Comparison of ENCODE assay signal across 13 cellular contexts in genomic region chr17:8380049-8380448, GRCh38. TPM values are rescaled to one million over a fixed set of nuclear protein-coding genes. Genes with fewer than 3 reads are reported as not detected.
DNase-seq lines count a peak whose midpoint lies in the region; ATAC-seq and TF ChIP-seq lines count a peak whose summit lies in the region.
"Had no signal": no experiment of that assay in that cellular context is flagged by ENCODE, and none has a peak within 500 bp of the region (broad histone marks: within the 10 kb centered on the region; RNA-seq: fewer than 3 reads in every experiment).

No MANE protein-coding gene starts in this region.

- no peak overlapping the region for H3K18ac ChIP-seq in mesendoderm (ENCODE audit: low read length)

- no peak overlapping the region for H2BK5ac ChIP-seq in mesendoderm (ENCODE audit: low read length)

- peak overlapping the region; percentile 19 for H3K4me2 ChIP-seq in mesendoderm (ENCODE audit: low read length)

- CTCF ChIA-PET in HEK293 (lab: Yijun Ruan, JAX), result interaction anchor here (1.3 kb wide), 1 partner anchor 366 kb away, joined by 4 read pairs; no protein-coding TSS in a partner anchor
- CTCF ChIA-PET in activated CD8-positive, alpha-beta T cell treated with anti-CD3 and anti-CD28 coated beads for 36 hours (lab: Charles Lee), result no interaction called here

- no CpG with 5 or more reads among the region's 3 CpGs for WGBS in mesendoderm (ENCODE audit: extremely low coverage, insufficient coverage, low lambda C conversion rate)

- no peaks in the 10 kb centered on the region for H3K9me3 ChIP-seq in CD4-positive, CD25-positive, alpha-beta regulatory T cell (ENCODE audit: control insufficient read depth in 2 of 2, low read length in 2 of 2)
- no peaks in the 10 kb centered on the region for H3K9me3 ChIP-seq in HEK293 (ENCODE audit: control insufficient read depth, insufficient read depth, low read depth, low read length)

- H3K4me3 ChIP-seq in CD4-positive, CD25-positive, alpha-beta regulatory T cell (ENCODE audit: low read depth, low read length), result peak overlapping the region; percentile 42
- H3K4me3 ChIP-seq in HEK293 (ENCODE audit: low read depth, low read length) (no peak overlapping the region; the same call in 1 of the 2 replicates), mesendoderm (ENCODE audit: low read length) (no peak overlapping the region)

- peak overlapping the region; percentile 28 for H3K9ac ChIP-seq in mesendoderm (ENCODE audit: low read length)

- no peak overlapping the region for H3K23ac ChIP-seq in mesendoderm (ENCODE audit: low read length)

- intact Hi-C loops in activated CD8-positive, alpha-beta T cell treated with anti-CD3 and anti-CD28 coated beads for 36 hours (cut with micrococcal nuclease), result loop anchor here (10.0 kb wide), 1 partner anchor 365 kb away; the partner anchor contains the start of gene CCDC42

- TF ChIP-seq CTCF in HEK293 (tag by site-specific recombination; IDR thresholded peaks at IDR 0.05), result no peak
- no peak for TF ChIP-seq CTCF in activated CD8-positive, alpha-beta T cell treated with anti-CD3 and anti-CD28 coated beads for 36 hours (IDR thresholded peaks at IDR 0.05)

- peak overlapping the region; percentile 78 for H3K27ac ChIP-seq in CD4-positive, CD25-positive, alpha-beta regulatory T cell (ENCODE audit: insufficient read depth, low read length, poor library complexity, severe bottlenecking)
- H3K27ac ChIP-seq in HEK293 (ENCODE audit: extremely low read depth, low read depth, low read length) (peak overlapping the region; percentile 10; the same call in 1 of the 2 replicates), mesendoderm (ENCODE audit: low read depth, low read length) (no peak overlapping the region)

- H2BK120ac ChIP-seq in mesendoderm (ENCODE audit: low read depth, low read length), result no peak overlapping the region

- H3K4me1 Mint-ChIP-seq in CD4-positive, CD25-positive, alpha-beta regulatory T cell, result peaks cover 19 to 79% (median 42%) of the 10 kb centered on the region in 4 donors
- H3K4me1 Mint-ChIP-seq in activated CD8-positive, alpha-beta T cell treated with anti-CD3 and anti-CD28 coated beads for 36 hours (ENCODE audit: low read depth), result peaks cover 58% of the 10 kb centered on the region

- H3K27me3 Mint-ChIP-seq in CD4-positive, CD25-positive, alpha-beta regulatory T cell, result peaks cover 4% of the 10 kb centered on the region
- H3K27me3 Mint-ChIP-seq in activated CD8-positive, alpha-beta T cell treated with anti-CD3 and anti-CD28 coated beads for 36 hours, result no peaks in the 10 kb centered on the region
- H3K27me3 Mint-ChIP-seq: stimulated activated memory B cell treated with anti-CD40 and anti-IgM and Interleukin-4, amounts not matched to agents 10 μg/mL and 1 μg/mL and 100 μg/mL, for 72 hours had no signal

- H3K9me3 Mint-ChIP-seq in CD4-positive, CD25-positive, alpha-beta regulatory T cell, result no peaks in the 10 kb centered on the region
- H3K9me3 Mint-ChIP-seq in activated CD8-positive, alpha-beta T cell treated with anti-CD3 and anti-CD28 coated beads for 36 hours, result no peaks in the 10 kb centered on the region
- H3K9me3 Mint-ChIP-seq: stimulated activated memory B cell treated with anti-CD40 and anti-IgM and Interleukin-4, amounts not matched to agents 10 μg/mL and 1 μg/mL and 100 μg/mL, for 72 hours had no signal

- no peak overlapping the region for H3K27ac Mint-ChIP-seq in CD4-positive, CD25-positive, alpha-beta regulatory T cell
- peak overlapping the region; percentile 26 for H3K27ac Mint-ChIP-seq in activated CD8-positive, alpha-beta T cell treated with anti-CD3 and anti-CD28 coated beads for 36 hours

- H3K56ac ChIP-seq in mesendoderm (ENCODE audit: low read length), result peak overlapping the region; percentile 51

- H3K79me2 ChIP-seq in mesendoderm (ENCODE audit: control insufficient read depth, insufficient read depth, low read length), result peaks cover 30% of the 10 kb centered on the region

- peak overlapping the region; percentile 60 to 97 (median 95) for H3K4me3 Mint-ChIP-seq in CD4-positive, CD25-positive, alpha-beta regulatory T cell
- H3K4me3 Mint-ChIP-seq in activated CD8-positive, alpha-beta T cell treated with anti-CD3 and anti-CD28 coated beads for 36 hours, result peak overlapping the region; percentile 97

- H2AK5ac ChIP-seq in mesendoderm (ENCODE audit: low read length), result no peak overlapping the region

- ATAC-seq in CD4-positive, CD25-positive, alpha-beta regulatory T cell (ENCODE audit: low read depth in 2 of 2), result no peak
- ATAC-seq in activated CD8-positive, alpha-beta T cell treated with anti-CD3 and anti-CD28 coated beads for 36 hours, result no peak
- ATAC-seq: stimulated activated memory B cell treated with anti-CD40 and anti-IgM and Interleukin-4, amounts not matched to agents 10 μg/mL and 1 μg/mL and 100 μg/mL, for 72 hours had no signal

- POLR2A ChIA-PET in HEK293 (lab: Yijun Ruan, JAX), result no interaction called here
- POLR2A ChIA-PET in activated CD8-positive, alpha-beta T cell treated with anti-CD3 and anti-CD28 coated beads for 36 hours (lab: Charles Lee), result interaction anchor here (1.2 to 2.9 kb wide), 2 partner anchors 9 to 12 kb away, joined by 3 to 12 read pairs; no protein-coding TSS in a partner anchor

- no peak overlapping the region for H2BK15ac ChIP-seq in mesendoderm (replicated peaks; ENCODE audit: low read depth)

- no peak for DNase-seq in CD4-positive, CD25-positive, alpha-beta regulatory T cell
- no peak for DNase-seq in activated CD8-positive, alpha-beta T cell treated with anti-CD3 and anti-CD28 coated beads for 36 hours
- no peak for DNase-seq in mesendoderm
- no peak for DNase-seq in HuH-7 (ENCODE audit: low spot score)
- no peak for DNase-seq in NCI-H1092 treated with DMSO at 0.1 percent for 48 hours (lab: John Stamatoyannopoulos, UW)
- DNase-seq in C1 segment of cervical spinal cord (lab: John Stamatoyannopoulos, UW), result no peak
- DNase-seq: foreskin fibroblast, NCI-H1417 treated with DMSO at 0.1 percent for 48 hours, NCI-H82, occipital lobe, T-helper 1 cell had no signal

- H4K5ac ChIP-seq in mesendoderm (ENCODE audit: low read length), result no peak overlapping the region

- H3K36me3 ChIP-seq in CD4-positive, CD25-positive, alpha-beta regulatory T cell (ENCODE audit: control insufficient read depth, insufficient read depth, low read length), result peaks cover 45% of the 10 kb centered on the region
- H3K36me3 ChIP-seq in HEK293 (ENCODE audit: control insufficient read depth in 2 of 2, insufficient read depth in 1 of 2, low read length in 2 of 2) (peaks cover 51 to 64% of the 10 kb centered on the region in 2 experiments), mesendoderm (ENCODE audit: control insufficient read depth, insufficient read depth, low read length) (peaks cover 9% of the 10 kb centered on the region)

- H3K36me3 Mint-ChIP-seq in CD4-positive, CD25-positive, alpha-beta regulatory T cell, result peaks cover 30% of the 10 kb centered on the region
- peaks cover 74% of the 10 kb centered on the region for H3K36me3 Mint-ChIP-seq in activated CD8-positive, alpha-beta T cell treated with anti-CD3 and anti-CD28 coated beads for 36 hours (ENCODE audit: low read depth)

- peaks cover 56% of the 10 kb centered on the region for H3K4me1 ChIP-seq in CD4-positive, CD25-positive, alpha-beta regulatory T cell (ENCODE audit: control insufficient read depth, insufficient read depth, low read length, poor library complexity, severe bottlenecking)
- H3K4me1 ChIP-seq in HEK293 (ENCODE audit: control insufficient read depth, insufficient read depth, low read length) (peaks cover 21% of the 10 kb centered on the region), mesendoderm (ENCODE audit: control insufficient read depth, low read depth, low read length) (peaks cover 6% of the 10 kb centered on the region)

- H3K27me3 ChIP-seq in CD4-positive, CD25-positive, alpha-beta regulatory T cell (ENCODE audit: control insufficient read depth, insufficient read depth, low read length), result no peaks in the 10 kb centered on the region
- no peaks in the 10 kb centered on the region for H3K27me3 ChIP-seq in mesendoderm (ENCODE audit: insufficient read depth, low read length, poor library complexity)

- H4K8ac ChIP-seq in mesendoderm (ENCODE audit: low read depth, low read length), result no peak overlapping the region

- peaks cover 4% of the 10 kb centered on the region for H3K79me1 ChIP-seq in mesendoderm (ENCODE audit: low read length)

- H3K4ac ChIP-seq in mesendoderm (ENCODE audit: low read depth, low read length), result no peak overlapping the region

RNA-seq across cellular contexts. Expression of gene RPL26, which starts 2.9 kb away (rescaled TPM):
- total RNA-seq in CD4-positive, CD25-positive, alpha-beta regulatory T cell, result 2,192 TPM
- polyA plus RNA-seq in CD4-positive, CD25-positive, alpha-beta regulatory T cell, result 1,000 to 10,000 TPM; 1,483 to 1,963 (median 1,650) TPM
- total RNA-seq in activated CD8-positive, alpha-beta T cell treated with anti-CD3 and anti-CD28 coated beads for 36 hours, result 1,000 to 10,000 TPM; 3,141 to 3,176 TPM
- 6,705 TPM for polyA plus RNA-seq in mesendoderm (2013, experiment 1 of 2)
- 6,705 TPM for polyA plus RNA-seq in mesendoderm (2013, experiment 2 of 2)

RNA-seq across cellular contexts. Expression of gene RNF222, which starts 17.6 kb away (rescaled TPM):
- 0.81 TPM for total RNA-seq in CD4-positive, CD25-positive, alpha-beta regulatory T cell
- polyA plus RNA-seq in CD4-positive, CD25-positive, alpha-beta regulatory T cell, result under 1 TPM in 2 of 4 donors, not detected in 2; 0.19 to 0.27 TPM
- under 1 TPM; 0.11 TPM for total RNA-seq in activated CD8-positive, alpha-beta T cell treated with anti-CD3 and anti-CD28 coated beads for 36 hours
- 0.08 TPM for polyA plus RNA-seq in mesendoderm (2013, experiment 1 of 2)
- 0.08 TPM for polyA plus RNA-seq in mesendoderm (2013, experiment 2 of 2)
- total RNA-seq: occipital lobe had no signal

RNA-seq across cellular contexts. Expression of gene ODF4, which starts 40.4 kb away (rescaled TPM):
- total RNA-seq in CD4-positive, CD25-positive, alpha-beta regulatory T cell, result not detected
- not detected for polyA plus RNA-seq in CD4-positive, CD25-positive, alpha-beta regulatory T cell
- total RNA-seq in activated CD8-positive, alpha-beta T cell treated with anti-CD3 and anti-CD28 coated beads for 36 hours, result not detected
- polyA plus RNA-seq in mesendoderm (2013, experiment 1 of 2), result not detected
- polyA plus RNA-seq in mesendoderm (2013, experiment 2 of 2), result not detected
- total RNA-seq: occipital lobe had no signal

RNA-seq across cellular contexts. Expression of gene NDEL1, which starts 55.6 kb away (rescaled TPM):
- 240 TPM for total RNA-seq in CD4-positive, CD25-positive, alpha-beta regulatory T cell
- polyA plus RNA-seq in CD4-positive, CD25-positive, alpha-beta regulatory T cell, result 10 to 100 TPM; 45.6 to 63.6 (median 54.6) TPM
- total RNA-seq in activated CD8-positive, alpha-beta T cell treated with anti-CD3 and anti-CD28 coated beads for 36 hours, result 10 to 100 TPM; 48.1 to 53.9 TPM
- polyA plus RNA-seq in mesendoderm (2013, experiment 1 of 2), result 34.4 TPM
- 34.5 TPM for polyA plus RNA-seq in mesendoderm (2013, experiment 2 of 2)
